9 cellular contexts compared by ENCODE assay signal in genomic region chr16:89256651-89257254, GRCh38. TPM values are rescaled to one million over a fixed set of nuclear protein-coding genes. Genes with fewer than 3 reads are reported as not detected.
DNase-seq lines count a peak whose midpoint lies in the region; ATAC-seq, FAIRE-seq and TF ChIP-seq lines count a peak whose summit lies in the region.
"Had no signal": no experiment of that assay in that cellular context is flagged by ENCODE, and none has a peak within 500 bp of the region (broad histone marks: within the 10 kb centered on the region; RNA-seq: fewer than 3 reads in every experiment).

No MANE protein-coding gene starts in this region.

- peak overlapping the region; percentile 65 for H3K27ac Mint-ChIP-seq in activated CD4-positive, alpha-beta T cell treated with anti-CD3 and anti-CD28 coated beads for 36 hours

- DNase-seq in NCI-H345 (lab: John Stamatoyannopoulos, UW), result peak; percentile 34
- no peak for DNase-seq in NCI-H345 treated with DMSO at 0.1 percent for 48 hours (lab: John Stamatoyannopoulos, UW; ENCODE audit: unreplicated experiment)
- DNase-seq in activated CD4-positive, alpha-beta T cell treated with anti-CD3 and anti-CD28 coated beads for 36 hours, result peak; percentile 93
- DNase-seq in choroid plexus epithelial cell (ENCODE audit: low read depth), result peak; percentile 21
- no peak for DNase-seq in HepG2 (ENCODE audit: low spot score)
- DNase-seq in stimulated activated CD4-positive, alpha-beta T cell treated with anti-CD3 and anti-CD28 coated beads, Interleukin-4, amount 100 ng/mL, for 4 hours, result peak; percentile 77 to 92
- DNase-seq in NCI-H1436 (lab: John Stamatoyannopoulos, UW), result no peak
- no peak for DNase-seq in HTR-8/SVneo (ENCODE audit: insufficient read length, low spot score)

- POLR2A ChIA-PET in activated CD4-positive, alpha-beta T cell treated with anti-CD3 and anti-CD28 coated beads for 36 hours (lab: Charles Lee), result no interaction called here
- POLR2A ChIA-PET in HepG2 (lab: Yijun Ruan, JAX), result no interaction called here

- no peak overlapping the region for H3K9ac ChIP-seq in HepG2 (ENCODE audit: insufficient read depth, low read depth, low read length)

- BruUV-seq in HepG2 (replicated peaks; lab: Mats Ljungman, UMichigan), result no TSS peak

- no peak for TF ChIP-seq RAD21 in HepG2 (CRISPR knock-in tag; IDR thresholded peaks at IDR 0.05)

- H3K79me2 ChIP-seq in HepG2 (ENCODE audit: insufficient read depth, low read length), result peaks cover 7% of the 10 kb centered on the region

- peak; percentile 100 for ATAC-seq in activated CD4-positive, alpha-beta T cell treated with anti-CD3 and anti-CD28 coated beads for 36 hours
- ATAC-seq in HepG2, result no peak

- no peak overlapping the region for H3K4me2 ChIP-seq in HepG2 (ENCODE audit: low read depth, low read length)

- in situ Hi-C loops in HepG2 (cut with HindIII; ENCODE audit: extremely low pct_ligation_motif_present, low pct_unique_long_range_greater_than_20kb), result no loop called here

- peaks cover 19% of the 10 kb centered on the region for H3K4me1 Mint-ChIP-seq in activated CD4-positive, alpha-beta T cell treated with anti-CD3 and anti-CD28 coated beads for 36 hours

- TF ChIP-seq EP300 in HepG2 (IDR thresholded peaks at IDR 0.05; ENCODE audit: low read depth in 2 of 2, low read length in 2 of 2), result no peak
- TF ChIP-seq EP300 in HepG2 (CRISPR knock-in tag; IDR thresholded peaks at IDR 0.05; ENCODE audit: borderline replicate concordance), result no peak

- H3K4me3 Mint-ChIP-seq in activated CD4-positive, alpha-beta T cell treated with anti-CD3 and anti-CD28 coated beads for 36 hours, result peak overlapping the region; percentile 62

- H3K36me3 ChIP-seq in HepG2 (replicated peaks in 1 of 2; ENCODE audit: control insufficient read depth in 1 of 2, insufficient read depth in 2 of 2, low read length in 2 of 2), result no peaks in the 10 kb centered on the region

- H2AFZ ChIP-seq in HepG2 (ENCODE audit: low read length), result no peak overlapping the region

- H3K9me3 ChIP-seq in HepG2 (ENCODE audit: low read length), result no peaks in the 10 kb centered on the region

- peaks cover 6% of the 10 kb centered on the region for H3K36me3 Mint-ChIP-seq in activated CD4-positive, alpha-beta T cell treated with anti-CD3 and anti-CD28 coated beads for 36 hours (ENCODE audit: low read depth)

- no peak overlapping the region for H3K27ac ChIP-seq in HepG2 (ENCODE audit: extremely low read length, insufficient read depth, low read length)

- 96% methylated on average over 53 of the region's 57 CpGs for WGBS in HepG2 (ENCODE audit: low lambda C conversion rate)

- FAIRE-seq in HepG2 (lab: Jason Lieb, UNC) (no peak), HTR-8/SVneo (lab: Jason Lieb, UNC) (no peak)
- FAIRE-seq: G401.6 had no signal

- H3K27me3 Mint-ChIP-seq in activated CD4-positive, alpha-beta T cell treated with anti-CD3 and anti-CD28 coated beads for 36 hours, result peaks cover 16% of the 10 kb centered on the region

- CTCF ChIA-PET in activated CD4-positive, alpha-beta T cell treated with anti-CD3 and anti-CD28 coated beads for 36 hours (lab: Charles Lee), result no interaction called here
- CTCF ChIA-PET in HepG2 (lab: Yijun Ruan, JAX; ENCODE audit: low intra/inter-chr PET ratio, low total read pairs), result no interaction called here

- no peak for TF ChIP-seq POLR2A in HepG2 (IDR thresholded peaks at IDR 0.05; ENCODE audit: insufficient read depth in 1 of 2, low read depth in 2 of 2, low read length in 2 of 2)

- peaks cover 13% of the 10 kb centered on the region for H3K4me1 ChIP-seq in HepG2 (ENCODE audit: insufficient read depth, low read length)

- H3K27me3 ChIP-seq in HepG2 (ENCODE audit: control insufficient read depth in 1 of 2, insufficient read depth in 2 of 2, low read length in 2 of 2), result no peaks in the 10 kb centered on the region

- TF ChIP-seq CTCF in choroid plexus epithelial cell (conservative IDR thresholded peaks at IDR 0.05; ENCODE audit: low read depth, low read length) (no peak), HepG2 (CRISPR knock-in tag; IDR thresholded peaks at IDR 0.05) (no peak)

- intact Hi-C loops in activated CD4-positive, alpha-beta T cell treated with anti-CD3 and anti-CD28 coated beads for 36 hours (cut with DNase I, micrococcal nuclease), result loop anchor here in 1 of 2 experiments (1.0 to 2.0 kb wide), 3 partner anchors 9 to 304 kb away; partner anchors contain the start of gene RPL13
- intact Hi-C loops in HepG2 (cut with micrococcal nuclease; ENCODE audit: unreplicated experiment), result no loop called here

- no peaks in the 10 kb centered on the region for H4K20me1 ChIP-seq in HepG2 (ENCODE audit: insufficient read depth, low read length)

- H3K9me3 Mint-ChIP-seq in activated CD4-positive, alpha-beta T cell treated with anti-CD3 and anti-CD28 coated beads for 36 hours (ENCODE audit: low read depth), result no peaks in the 10 kb centered on the region

- peak overlapping the region; percentile 52 for H3K4me3 ChIP-seq in choroid plexus epithelial cell (ENCODE audit: low read depth, low read length)
- no peak overlapping the region for H3K4me3 ChIP-seq in HepG2 (replicated peaks in 1 of 3; ENCODE audit: insufficient read depth in 1 of 3, low read depth in 2 of 3, low read length in 3 of 3)

TF ChIP-seq in HepG2, 621 proteins besides CTCF, POLR2A, EP300 and RAD21 (continues in another document):
- no peak for TF ChIP-seq MAF1 (CRISPR knock-in tag; IDR thresholded peaks at IDR 0.05; ENCODE audit: borderline replicate concordance)

RNA-seq across cellular contexts. Expression of gene ZNF778, which starts 39.2 kb away (rescaled TPM):
- 1 to 10 TPM; 4.7 to 5.0 TPM for total RNA-seq in activated CD4-positive, alpha-beta T cell treated with anti-CD3 and anti-CD28 coated beads for 36 hours
- 7.2 and 9.3 TPM in 2 replicates for total RNA-seq in HepG2 (2016; rRNA removed; fragmentation: Illumina TruSeq; extraction: Trizol)
- 1.7 and 2.6 TPM in 2 replicates for total RNA-seq in HepG2 (2016; cell fraction: cytosol; rRNA removed; fragmentation: Illumina TruSeq; extraction: Trizol; ENCODE audit: low read depth)
- total RNA-seq in HepG2 (2016; cell fraction: insoluble cytoplasmic fraction; rRNA removed; fragmentation: Illumina TruSeq; extraction: Trizol), result 6.1 and 8.3 TPM in 2 replicates
- total RNA-seq in HepG2 (2016; cell fraction: membrane; rRNA removed; fragmentation: Illumina TruSeq; extraction: Trizol), result 2.7 and 3.9 TPM in 2 replicates
- total RNA-seq in HepG2 (2016; cell fraction: nucleus; rRNA removed; fragmentation: Illumina TruSeq; extraction: Trizol), result 8.7 and 10.5 TPM in 2 replicates
- 3.8 and 6.1 TPM in 2 replicates for polyA plus RNA-seq in HepG2 (2011; rRNA removed)
- polyA plus RNA-seq in HepG2 (2011; cell fraction: cytosol; rRNA removed), result 1.8 and 2.1 TPM in 2 replicates
- 6.6 and 11.3 TPM in 2 replicates for polyA plus RNA-seq in HepG2 (2011; cell fraction: nucleus; rRNA removed)
- 2.4 and 3.0 TPM in 2 replicates for polyA plus RNA-seq in HepG2 (2012)
- polyA plus RNA-seq in HepG2 (2016; cell fraction: cytosol; fragmentation: Illumina TruSeq; extraction: Trizol; ENCODE audit: low read depth), result 0.79 and 0.83 TPM in 2 replicates
- polyA plus RNA-seq in HepG2 (2016; cell fraction: insoluble cytoplasmic fraction; fragmentation: Illumina TruSeq; extraction: Trizol; ENCODE audit: low read depth), result 4.6 and 6.1 TPM in 2 replicates
- 0.61 and 1.7 TPM in 2 replicates for polyA plus RNA-seq in HepG2 (2016; cell fraction: membrane; fragmentation: Illumina TruSeq; extraction: Trizol; ENCODE audit: low read depth)
- 11.3 and 22.5 TPM in 2 replicates for polyA plus RNA-seq in HepG2 (2016; cell fraction: nucleus; fragmentation: Illumina TruSeq; extraction: Trizol; ENCODE audit: insufficient read depth, low read depth)
- 6.4 and 9.2 TPM in 2 replicates for polyA minus RNA-seq in HepG2 (2011; rRNA and poly(A)+ RNA removed; ENCODE audit: low replicate concordance)
- polyA minus RNA-seq in HepG2 (2011; cell fraction: cytosol; rRNA and poly(A)+ RNA removed), result 4.0 and 6.1 TPM in 2 replicates
- polyA minus RNA-seq in HepG2 (2011; cell fraction: nucleus; rRNA and poly(A)+ RNA removed), result 15.2 and 17.3 TPM in 2 replicates

RNA-seq across cellular contexts. Expression of gene SLC22A31, which starts 56.4 kb away (rescaled TPM):
- total RNA-seq in activated CD4-positive, alpha-beta T cell treated with anti-CD3 and anti-CD28 coated beads for 36 hours, result 1 to 10 TPM in 1 of 2 experiments, under 1 TPM in 1; 0.49 to 1.3 TPM
- total RNA-seq in HepG2 (2016; rRNA removed; fragmentation: Illumina TruSeq; extraction: Trizol), result 20.6 and 83.3 TPM in 2 replicates
- 22.4 and 22.9 TPM in 2 replicates for total RNA-seq in HepG2 (2016; cell fraction: cytosol; rRNA removed; fragmentation: Illumina TruSeq; extraction: Trizol; ENCODE audit: low read depth)
- 17.9 and 83.9 TPM in 2 replicates for total RNA-seq in HepG2 (2016; cell fraction: insoluble cytoplasmic fraction; rRNA removed; fragmentation: Illumina TruSeq; extraction: Trizol)
- total RNA-seq in HepG2 (2016; cell fraction: membrane; rRNA removed; fragmentation: Illumina TruSeq; extraction: Trizol), result 38.1 and 39.2 TPM in 2 replicates
- total RNA-seq in HepG2 (2016; cell fraction: nucleus; rRNA removed; fragmentation: Illumina TruSeq; extraction: Trizol), result 88.9 and 114 TPM in 2 replicates
- 67.3 and 98.2 TPM in 2 replicates for polyA plus RNA-seq in HepG2 (2011; rRNA removed)
- 27.2 and 52.1 TPM in 2 replicates for polyA plus RNA-seq in HepG2 (2011; cell fraction: cytosol; rRNA removed)
- polyA plus RNA-seq in HepG2 (2011; cell fraction: nucleus; rRNA removed), result 1,312 and 1,533 TPM in 2 replicates
- 45.8 and 48.2 TPM in 2 replicates for polyA plus RNA-seq in HepG2 (2012)
- 27.4 and 28.3 TPM in 2 replicates for polyA plus RNA-seq in HepG2 (2016; cell fraction: cytosol; fragmentation: Illumina TruSeq; extraction: Trizol; ENCODE audit: low read depth)
- 23.8 and 26.1 TPM in 2 replicates for polyA plus RNA-seq in HepG2 (2016; cell fraction: insoluble cytoplasmic fraction; fragmentation: Illumina TruSeq; extraction: Trizol; ENCODE audit: low read depth)
- 29.3 and 31.7 TPM in 2 replicates for polyA plus RNA-seq in HepG2 (2016; cell fraction: membrane; fragmentation: Illumina TruSeq; extraction: Trizol; ENCODE audit: low read depth)
- polyA plus RNA-seq in HepG2 (2016; cell fraction: nucleus; fragmentation: Illumina TruSeq; extraction: Trizol; ENCODE audit: insufficient read depth, low read depth), result 322 and 325 TPM in 2 replicates
- 51.6 TPM in 1 of 2 replicates, not detected in the other for polyA minus RNA-seq in HepG2 (2011; rRNA and poly(A)+ RNA removed; ENCODE audit: low replicate concordance)
- polyA minus RNA-seq in HepG2 (2011; cell fraction: cytosol; rRNA and poly(A)+ RNA removed), result 17.1 and 21.0 TPM in 2 replicates
- polyA minus RNA-seq in HepG2 (2011; cell fraction: nucleus; rRNA and poly(A)+ RNA removed), result 89.4 and 90.8 TPM in 2 replicates

Comparison
In these comparisons a context has a peak if more than half of its experiments do, and no peak if none do; other contexts are left out.
1. DNase-seq: peak in NCI-H345 (single experiment), activated CD4-positive, alpha-beta T cell treated with anti-CD3 and anti-CD28 coated beads for 36 hours (single experiment), choroid plexus epithelial cell (single experiment) and stimulated activated CD4-positive, alpha-beta T cell treated with anti-CD3 and anti-CD28 coated beads, Interleukin-4, amount 100 ng/mL, for 4 hours (2 of 2); none in NCI-H345 treated with DMSO at 0.1 percent for 48 hours (single experiment), HepG2 (single experiment), NCI-H1436 (single experiment) and HTR-8/SVneo (single experiment).
2. RNA of gene SLC22A31, which starts 56.4 kb away (total RNA-seq): 17.9 to 114 TPM in HepG2; 0.49 to 1.3 TPM in activated CD4-positive, alpha-beta T cell treated with anti-CD3 and anti-CD28 coated beads for 36 hours; every median in the first group is over 4 times any median in the second.